ENCODE assay signal across 11 cellular contexts in genomic region chr16:6016530-6017184, GRCh38.
DNase-seq lines count a peak whose midpoint lies in the region; ATAC-seq and TF ChIP-seq lines count a peak whose summit lies in the region.
"Had no signal": no experiment of that assay in that cellular context is flagged by ENCODE, and none has a peak within 500 bp of the region (broad histone marks: within the 10 kb centered on the region; RNA-seq: fewer than 3 reads in every experiment).

No MANE protein-coding gene starts in this region.

- intact Hi-C loops in uterus (cut with DNase I; ENCODE audit: low total_unique reads): no loop called here

- no peaks in the 10 kb centered on the region for H4K20me1 ChIP-seq in osteoblast (ENCODE audit: insufficient read depth, low read length)

- no peak for TF ChIP-seq POLR2A in uterus (IDR thresholded peaks at IDR 0.05)

- no peak overlapping the region for H3K4me2 ChIP-seq in osteoblast (ENCODE audit: insufficient read depth, low read length)

- no peaks in the 10 kb centered on the region for H3K4me1 ChIP-seq in osteoblast (ENCODE audit: insufficient read depth, low read length)
- no peaks in the 10 kb centered on the region for H3K4me1 ChIP-seq in uterus

- H3K36me3 ChIP-seq in osteoblast (ENCODE audit: insufficient read depth, low read length) (no peaks in the 10 kb centered on the region), uterus (no peaks in the 10 kb centered on the region)

- no peak for ATAC-seq in HG02588 (IDR thresholded peaks at IDR 0.05; ENCODE audit: unreplicated experiment)
- no peak for ATAC-seq in HG03469 (IDR thresholded peaks at IDR 0.05; ENCODE audit: unreplicated experiment)
- ATAC-seq: right cardiac atrium had no signal

- H3K79me2 ChIP-seq in osteoblast (ENCODE audit: insufficient read depth, low read length): no peaks in the 10 kb centered on the region

- DNase-seq in DMS 273 (lab: John Stamatoyannopoulos, UW; ENCODE audit: unreplicated experiment) (peak; percentile 44), DMS 273 treated with DMSO at 0.1 percent for 48 hours (lab: John Stamatoyannopoulos, UW) (no peak), NCI-H2227 (lab: John Stamatoyannopoulos, UW; ENCODE audit: unreplicated experiment) (peak; percentile 81), dermis blood vessel endothelial cell (peak; percentile 2), osteoblast (ENCODE audit: insufficient read length, low spot score, missing footprints) (peak; percentile 85), uterus (no peak)
- DNase-seq: 8988T, IMR-90, right cardiac atrium had no signal

- H3K4me3 ChIP-seq in osteoblast (ENCODE audit: insufficient read depth, low read length) (no peak overlapping the region), uterus (no peak overlapping the region)

- no peak overlapping the region for H3K27ac ChIP-seq in osteoblast (ENCODE audit: low read depth, low read length)
- H3K27ac ChIP-seq in uterus: no peak overlapping the region

- H3K27me3 ChIP-seq in osteoblast (ENCODE audit: insufficient read depth, low read length) (no peaks in the 10 kb centered on the region), uterus (no peaks in the 10 kb centered on the region)

- no peak overlapping the region for H2AFZ ChIP-seq in osteoblast (ENCODE audit: low read length)

- TF ChIP-seq CTCF in osteoblast (IDR thresholded peaks at IDR 0.05; ENCODE audit: extremely low read depth, low read depth, low read length): no peak
- TF ChIP-seq CTCF in uterus (IDR thresholded peaks at IDR 0.05): no peak

- H3K9me3 ChIP-seq in osteoblast (ENCODE audit: low read depth, low read length) (no peaks in the 10 kb centered on the region), uterus (no peaks in the 10 kb centered on the region)

Comparison
In these comparisons a context has a peak if more than half of its experiments do, and no peak if none do; other contexts are left out.
1. DNase-seq: peak in DMS 273 (single experiment), NCI-H2227 (single experiment), dermis blood vessel endothelial cell (single experiment) and osteoblast (single experiment); none in DMS 273 treated with DMSO at 0.1 percent for 48 hours (single experiment) and uterus (0 of 2).